In the genomic region with DNA sequence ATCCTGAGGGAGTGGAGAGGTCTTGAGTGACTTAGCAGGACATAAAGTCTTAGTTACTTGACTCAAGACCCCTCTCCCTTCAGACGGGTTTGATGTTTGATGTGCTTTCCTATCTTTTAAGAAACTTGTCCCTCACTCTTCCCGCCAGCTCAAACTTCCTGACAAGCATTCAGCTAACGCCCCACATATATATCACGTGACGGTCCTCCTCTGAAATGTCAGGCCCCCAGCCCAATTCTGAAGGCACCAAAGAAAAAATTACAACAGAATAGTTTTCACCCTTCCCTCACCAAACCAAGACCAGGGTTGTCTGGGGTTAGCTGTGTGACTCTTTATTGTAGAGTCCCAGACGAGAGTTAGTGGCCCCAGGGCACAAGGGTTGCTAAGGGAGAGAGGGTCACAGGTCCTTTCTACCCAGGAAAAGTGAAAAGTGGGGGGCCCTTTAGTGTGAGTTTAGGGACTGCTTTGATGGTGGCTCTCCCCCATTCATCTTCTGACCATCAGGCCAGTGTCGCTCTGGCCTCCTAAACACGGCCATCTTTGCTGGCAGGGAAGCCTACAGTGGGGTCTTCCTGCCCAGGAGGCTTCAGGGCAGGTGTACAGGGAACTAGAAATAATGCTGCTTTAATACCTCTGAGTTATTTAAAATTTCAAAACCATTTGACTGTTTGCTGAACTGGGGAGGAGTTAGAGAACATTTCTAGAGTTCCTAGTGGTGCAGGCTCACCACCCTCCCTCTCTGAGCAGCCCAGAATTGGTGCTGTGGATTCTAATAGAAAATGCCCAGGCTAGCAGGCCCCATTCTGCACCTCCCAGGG, we compare ENCODE assay signal across 10 cellular contexts. TPM values are rescaled to one million over a fixed set of nuclear protein-coding genes. Genes with fewer than 3 reads are reported as not detected.
DNase-seq lines count a peak whose midpoint lies in the region; TF ChIP-seq lines count a peak whose summit lies in the region.
"Had no signal": no experiment of that assay in that cellular context is flagged by ENCODE, and none has a peak within 500 bp of the region (broad histone marks: within the 10 kb centered on the region; RNA-seq: fewer than 3 reads in every experiment).

No MANE protein-coding gene starts in this region.

- H3K4me3 ChIP-seq in NT2/D1 (ENCODE audit: insufficient read length, low read depth) (peak overlapping the region; percentile 91), mucosa of stomach (ENCODE audit: low read length) (peak overlapping the region; percentile 81)

- DNase-seq in NT2/D1 (ENCODE audit: low read depth, low spot score) = no peak
- DNase-seq in endothelial cell (ENCODE audit: low spot score) = no peak
- DNase-seq in type B pancreatic cell (ENCODE audit: extremely low spot score, unreplicated experiment) = no peak
- no peak for DNase-seq in activated T-cell treated with anti-CD3 and anti-CD28 coated beads for 4 hours
- no peak for DNase-seq in GM19240 (ENCODE audit: insufficient read length, low spot score)
- no peak for DNase-seq in NCI-H524 (lab: John Stamatoyannopoulos, UW)
- DNase-seq: activated CD4-positive, alpha-beta T cell treated with anti-CD3 and anti-CD28 coated beads for 48 hours; NCI-H2081 treated with DMSO at 0.1 percent for 48 hours had no signal

- TF ChIP-seq CTCF in endothelial cell (IDR thresholded peaks at IDR 0.05; ENCODE audit: unreplicated experiment) = no peak
- TF ChIP-seq CTCF in type B pancreatic cell (conservative IDR thresholded peaks at IDR 0.05) = no peak

- no peaks in the 10 kb centered on the region for H3K36me3 Mint-ChIP-seq in endothelial cell (ENCODE audit: low read depth, unreplicated experiment)
- H3K36me3 Mint-ChIP-seq in type B pancreatic cell = peaks cover 8% of the 10 kb centered on the region
- H3K36me3 Mint-ChIP-seq: activated naive CD8-positive, alpha-beta T cell had no signal

- peaks cover 34% of the 10 kb centered on the region for H3K36me3 ChIP-seq in NT2/D1 (ENCODE audit: insufficient read depth, insufficient read length, low read length)
- no peaks in the 10 kb centered on the region for H3K36me3 ChIP-seq in mucosa of stomach (ENCODE audit: control insufficient read depth, insufficient read depth, low read length)

- H3K4me3 Mint-ChIP-seq in endothelial cell (ENCODE audit: unreplicated experiment) (peak overlapping the region; percentile 39), type B pancreatic cell (peak overlapping the region; percentile 92)

- H3K9me3 Mint-ChIP-seq in endothelial cell (ENCODE audit: unreplicated experiment) (no peaks in the 10 kb centered on the region), type B pancreatic cell (no peaks in the 10 kb centered on the region)

- H3K27me3 Mint-ChIP-seq in endothelial cell (ENCODE audit: unreplicated experiment) = peaks cover 19% of the 10 kb centered on the region
- peaks cover 31% of the 10 kb centered on the region for H3K27me3 Mint-ChIP-seq in type B pancreatic cell

- H3K27ac Mint-ChIP-seq in endothelial cell (ENCODE audit: unreplicated experiment) = no peak overlapping the region
- peak overlapping the region; percentile 35 for H3K27ac Mint-ChIP-seq in type B pancreatic cell
- H3K27ac Mint-ChIP-seq: activated naive CD8-positive, alpha-beta T cell had no signal

- H3K9me3 ChIP-seq in NT2/D1 (ENCODE audit: insufficient read depth, low read length) (no peaks in the 10 kb centered on the region), mucosa of stomach (ENCODE audit: control insufficient read depth, low read length) (no peaks in the 10 kb centered on the region)

- peaks cover 15% of the 10 kb centered on the region for H3K4me1 Mint-ChIP-seq in endothelial cell (ENCODE audit: unreplicated experiment)
- H3K4me1 Mint-ChIP-seq in type B pancreatic cell (ENCODE audit: unreplicated experiment) = peaks cover 48% of the 10 kb centered on the region

- H3K4me1 ChIP-seq in NT2/D1 (ENCODE audit: insufficient read depth, insufficient read length) (peaks cover 32% of the 10 kb centered on the region), mucosa of stomach (ENCODE audit: control insufficient read depth, insufficient read depth, low read length) (peaks cover 76% of the 10 kb centered on the region)

- H3K27me3 ChIP-seq in NT2/D1 (ENCODE audit: insufficient read depth, insufficient read length) (no peaks in the 10 kb centered on the region), mucosa of stomach (ENCODE audit: control insufficient read depth, insufficient read depth, low read length) (peaks cover 7% of the 10 kb centered on the region)

- H3K9ac ChIP-seq in NT2/D1 (ENCODE audit: insufficient read length, low read depth) (peak overlapping the region; percentile 95), mucosa of stomach (ENCODE audit: low read length) (peak overlapping the region; percentile 90)

RNA-seq across cellular contexts. Expression of a gene that starts 2.7 kb away (rescaled TPM):
- 9.6 TPM for total RNA-seq in endothelial cell (ENCODE audit: unreplicated experiment)
- 81.8 and 158 TPM in 2 replicates for total RNA-seq in type B pancreatic cell (ENCODE audit: low replicate concordance)
